In genomic region chr11:73997120-73997772, GRCh38 we compare ENCODE assay signal across 1 cellular context.
TF ChIP-seq lines count a peak whose summit lies in the region.

No MANE protein-coding gene starts in this region.

TF ChIP-seq in GM12878, 131 proteins besides CTCF, POLR2A, EP300 and RAD21 (continued from another document):
- TF ChIP-seq CBFB (IDR thresholded peaks at IDR 0.05; ENCODE audit: low read depth) = no peak
- TF ChIP-seq ZNF24 (IDR thresholded peaks at IDR 0.05) = no peak
- no peak for TF ChIP-seq NFXL1 (IDR thresholded peaks at IDR 0.05; ENCODE audit: borderline replicate concordance)
- TF ChIP-seq IRF4 (IDR thresholded peaks at IDR 0.05; ENCODE audit: low read depth, low read length) = no peak
- TF ChIP-seq CUX1 (IDR thresholded peaks at IDR 0.05; ENCODE audit: insufficient replicate concordance, low read depth, low read length) = no peak
- peak; percentile 30; the same call in 1 of the 2 replicates for TF ChIP-seq EED (IDR thresholded peaks at IDR 0.05; ENCODE audit: low read depth)
- no peak for TF ChIP-seq POLR2AphosphoS2 (IDR thresholded peaks at IDR 0.05; ENCODE audit: low read depth, low read length)
- no peak for TF ChIP-seq PAX8 (IDR thresholded peaks at IDR 0.05)
- no peak for TF ChIP-seq CEBPZ (IDR thresholded peaks at IDR 0.05; ENCODE audit: low read depth, low read length)
- TF ChIP-seq NR2F1 (conservative IDR thresholded peaks at IDR 0.05) = 0 out of 2 replicates have a peak, but pooled peaks have one; percentile 10
- no peak for TF ChIP-seq ZSCAN29 (IDR thresholded peaks at IDR 0.05)
- TF ChIP-seq BACH1 (IDR thresholded peaks at IDR 0.05; ENCODE audit: borderline replicate concordance) = no peak
- TF ChIP-seq STAT3 (IDR thresholded peaks at IDR 0.05; ENCODE audit: low read depth, low read length) = no peak
- TF ChIP-seq ATF2 (IDR thresholded peaks at IDR 0.05; ENCODE audit: low read length) = no peak
- no peak for TF ChIP-seq ATF7 (IDR thresholded peaks at IDR 0.05; ENCODE audit: low read depth)
- TF ChIP-seq PAX5 (IDR thresholded peaks at IDR 0.05; ENCODE audit: borderline replicate concordance, low read depth, low read length) = peak; percentile 85; the same call in 1 of the 2 replicates
- TF ChIP-seq IKZF2 (IDR thresholded peaks at IDR 0.05) = no peak
